ENCODE assay signal across 7 cellular contexts in the genomic region with DNA sequence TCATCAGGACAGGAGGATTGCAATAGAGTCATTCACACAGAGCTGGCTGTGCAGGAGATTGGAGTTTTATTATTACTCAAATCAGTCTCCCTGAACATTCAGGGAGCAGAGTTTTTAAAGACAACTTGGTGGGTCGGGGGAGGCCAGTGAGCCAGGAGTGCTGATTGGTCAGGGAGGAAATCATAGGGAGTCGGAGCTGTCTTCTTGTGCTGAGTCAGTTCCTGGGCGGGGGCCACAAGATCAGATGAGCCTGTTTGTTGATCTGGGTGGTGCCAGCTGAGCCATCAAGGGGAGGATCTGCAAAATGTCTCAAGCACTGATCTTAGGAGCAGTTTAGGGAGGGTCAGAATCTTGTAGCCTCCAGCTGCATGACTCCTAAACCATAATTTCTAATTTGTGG. TPM values are rescaled to one million over a fixed set of nuclear protein-coding genes. Genes with fewer than 3 reads are reported as not detected.
DNase-seq lines count a peak whose midpoint lies in the region; ATAC-seq and TF ChIP-seq lines count a peak whose summit lies in the region.
"Not testable (repeated sequence)": the region's sequence is repeated elsewhere in the genome, so short reads cannot be mapped to it uniquely, and the experiment has no call there.

No MANE protein-coding gene starts in this region.

- H3K9ac ChIP-seq in SK-N-MC (ENCODE audit: insufficient read length) = not testable (repeated sequence)

- not testable (repeated sequence) for H3K27me3 Mint-ChIP-seq in activated CD8-positive, alpha-beta T cell treated with anti-CD3 and anti-CD28 coated beads, Interleukin-2, amount 10 ng/mL, durations not matched to agents 7 days and 5 days (ENCODE audit: low read depth); activated naive CD8-positive, alpha-beta T cell treated with anti-CD3 and anti-CD28 coated beads for 36 hours

- H3K36me3 Mint-ChIP-seq in activated CD8-positive, alpha-beta T cell treated with anti-CD3 and anti-CD28 coated beads, Interleukin-2, amount 10 ng/mL, durations not matched to agents 7 days and 5 days (ENCODE audit: low read depth) = peaks cover 43% of the 10 kb centered on the region
- peaks cover 35% of the 10 kb centered on the region for H3K36me3 Mint-ChIP-seq in activated naive CD8-positive, alpha-beta T cell treated with anti-CD3 and anti-CD28 coated beads for 36 hours

- not testable (repeated sequence) for ATAC-seq in activated CD8-positive, alpha-beta T cell treated with anti-CD3 and anti-CD28 coated beads, Interleukin-2, amount 10 ng/mL, durations not matched to agents 7 days and 5 days; mucosa of descending colon

- H3K4me3 ChIP-seq in SK-N-MC; fibroblast of mammary gland (ENCODE audit: control insufficient read depth, low read depth, low read length); mucosa of descending colon: not testable (repeated sequence)

- DNase-seq in HUDEP-2 (lab: John Stamatoyannopoulos, UW; ENCODE audit: unreplicated experiment in 76 of 76) (peak in 74 of 76 experiments; percentile 29 to 93 (median 77)), fibroblast of mammary gland (ENCODE audit: low read depth) (peak; percentile 91), mucosa of descending colon (peak; percentile 51 to 69 (median 53))
- DNase-seq in SK-N-MC (ENCODE audit: low read depth, low spot score) = not testable (repeated sequence)
- DNase-seq in activated CD8-positive, alpha-beta T cell treated with anti-CD3 and anti-CD28 coated beads, Interleukin-2, amount 10 ng/mL, durations not matched to agents 7 days and 5 days = peak; percentile 43
- DNase-seq in activated naive CD8-positive, alpha-beta T cell treated with anti-CD3 and anti-CD28 coated beads for 36 hours = peak; percentile 19
- peak; percentile 22 for DNase-seq in stimulated activated CD4-positive, alpha-beta T cell treated with anti-CD3 and anti-CD28 coated beads, Interleukin-2, amount 100 ng/mL, for 4 hours (ENCODE audit: low read depth)

- intact Hi-C loops in mucosa of descending colon (cut with DNase I, micrococcal nuclease) = not testable (repeated sequence)

- POLR2A ChIA-PET in activated CD8-positive, alpha-beta T cell treated with anti-CD3 and anti-CD28 coated beads, Interleukin-2, amount 10 ng/mL, durations not matched to agents 7 days and 5 days (lab: Charles Lee) = interaction anchor here (0.6 to 1.6 kb wide), 2 partner anchors 10 to 281 kb away, joined by 3 to 6 read pairs; no protein-coding TSS in a partner anchor

- peaks cover 57% of the 10 kb centered on the region for H3K4me1 Mint-ChIP-seq in activated CD8-positive, alpha-beta T cell treated with anti-CD3 and anti-CD28 coated beads, Interleukin-2, amount 10 ng/mL, durations not matched to agents 7 days and 5 days (ENCODE audit: low read depth)
- peaks cover 34% of the 10 kb centered on the region for H3K4me1 Mint-ChIP-seq in activated naive CD8-positive, alpha-beta T cell treated with anti-CD3 and anti-CD28 coated beads for 36 hours

- H3K27ac ChIP-seq in SK-N-MC = peak overlapping the region; percentile 72

- not testable (repeated sequence) for H3K4me1 ChIP-seq in mucosa of descending colon (ENCODE audit: low read depth)

- H3K4me3 Mint-ChIP-seq in activated CD8-positive, alpha-beta T cell treated with anti-CD3 and anti-CD28 coated beads, Interleukin-2, amount 10 ng/mL, durations not matched to agents 7 days and 5 days; activated naive CD8-positive, alpha-beta T cell treated with anti-CD3 and anti-CD28 coated beads for 36 hours: not testable (repeated sequence)

- H3K36me3 ChIP-seq in SK-N-MC (ENCODE audit: insufficient read depth, low read length); mucosa of descending colon (ENCODE audit: low read depth): not testable (repeated sequence)

- CTCF ChIA-PET in activated CD8-positive, alpha-beta T cell treated with anti-CD3 and anti-CD28 coated beads, Interleukin-2, amount 10 ng/mL, durations not matched to agents 7 days and 5 days (lab: Charles Lee) = interaction anchor here (1.5 to 4.3 kb wide), 2 partner anchors 9 to 13 kb away, joined by 3 to 32 read pairs; no protein-coding TSS in a partner anchor

- H3K9me3 Mint-ChIP-seq in activated CD8-positive, alpha-beta T cell treated with anti-CD3 and anti-CD28 coated beads, Interleukin-2, amount 10 ng/mL, durations not matched to agents 7 days and 5 days (ENCODE audit: insufficient read depth) = peaks cover 20% of the 10 kb centered on the region
- H3K9me3 Mint-ChIP-seq in activated naive CD8-positive, alpha-beta T cell treated with anti-CD3 and anti-CD28 coated beads for 36 hours = peaks cover 14% of the 10 kb centered on the region

- not testable (repeated sequence) for TF ChIP-seq CTCF in fibroblast of mammary gland (conservative IDR thresholded peaks at IDR 0.05; ENCODE audit: control insufficient read depth, insufficient read depth, low read depth, low read length); mucosa of descending colon (IDR thresholded peaks at IDR 0.05)

- peaks cover 14% of the 10 kb centered on the region; the same call in 1 of the 2 replicates for H3K9me3 ChIP-seq in SK-N-MC (ENCODE audit: low read depth, low read length)
- H3K9me3 ChIP-seq in mucosa of descending colon = not testable (repeated sequence)

- H3K27ac Mint-ChIP-seq in activated CD8-positive, alpha-beta T cell treated with anti-CD3 and anti-CD28 coated beads, Interleukin-2, amount 10 ng/mL, durations not matched to agents 7 days and 5 days = peak overlapping the region; percentile 70
- peak overlapping the region; percentile 30 for H3K27ac Mint-ChIP-seq in activated naive CD8-positive, alpha-beta T cell treated with anti-CD3 and anti-CD28 coated beads for 36 hours

RNA-seq across cellular contexts. Expression of a gene that starts 2.9 kb away (rescaled TPM):
- total RNA-seq in activated CD8-positive, alpha-beta T cell treated with anti-CD3 and anti-CD28 coated beads, Interleukin-2, amount 10 ng/mL, durations not matched to agents 7 days and 5 days = 10 to 100 TPM; 86.5 to 88.8 TPM
- total RNA-seq in activated naive CD8-positive, alpha-beta T cell treated with anti-CD3 and anti-CD28 coated beads for 36 hours = 10 to 100 TPM; 56.9 to 59.6 TPM
- 10 to 100 TPM; 24.5 to 44.6 (median 44.0) TPM for total RNA-seq in mucosa of descending colon
